Comparison of ENCODE assay signal across 7 cellular contexts in genomic region chr19:21505459-21506393, GRCh38. TPM values are rescaled to one million over a fixed set of nuclear protein-coding genes. Genes with fewer than 3 reads are reported as not detected.
DNase-seq lines count a peak whose midpoint lies in the region; ATAC-seq, FAIRE-seq and TF ChIP-seq lines count a peak whose summit lies in the region.

Gene ZNF429, plus strand, starts transcription at chr19:21505602. Its CDS starts 170 bp downstream, at chr19:21505772.

- H3K4me3 ChIP-seq in iPS DF 6.9 (ENCODE audit: low read length) (peak within 1 kb of the TSS; percentile 79), sigmoid colon (peak within 1 kb of the TSS; percentile 63 to 85 (median 66))

- H3K4me1 ChIP-seq in iPS DF 6.9 (ENCODE audit: control insufficient read depth, insufficient read depth, low read length) (no peaks in the 10 kb centered on the region), sigmoid colon (peaks cover 0 to 30% (median 17%) of the 10 kb centered on the region in 4 donors)

- ATAC-seq in GM18511 (IDR thresholded peaks at IDR 0.05; ENCODE audit: unreplicated experiment) (peak; percentile 100), HG03039 (IDR thresholded peaks at IDR 0.05; ENCODE audit: unreplicated experiment) (peak; percentile 100)

- TF ChIP-seq CTCF in brain (conservative IDR thresholded peaks at IDR 0.05) (no peak), sigmoid colon (IDR thresholded peaks at IDR 0.05) (no peak)

- no CpG with 5 or more reads among the region's 43 CpGs for WGBS in iPS DF 6.9 (ENCODE audit: insufficient coverage, insufficient read length)
- WGBS in sigmoid colon, 2 donors: 1 to 2% methylated on average over 43 of the region's 43 CpGs

- peaks cover 51% of the 10 kb centered on the region for H3K36me3 Mint-ChIP-seq in brain

- no peaks in the 10 kb centered on the region; the same call in 1 of the 2 replicates for H3K36me3 ChIP-seq in iPS DF 6.9 (ENCODE audit: control insufficient read depth, insufficient read depth, low read length)
- no peaks in the 10 kb centered on the region for H3K36me3 ChIP-seq in sigmoid colon

- peaks cover 48% of the 10 kb centered on the region for H3K4me1 Mint-ChIP-seq in brain

- DNase-seq in NCI-H2081 treated with DMSO at 0.1 percent for 48 hours (lab: John Stamatoyannopoulos, UW) (peak; percentile 74), iPS DF 6.9 (ENCODE audit: low read depth, low spot score) (peak; percentile 89), sigmoid colon (peak; percentile 96)

- H3K27ac ChIP-seq in iPS DF 6.9 (ENCODE audit: low read length) (no peak within 1 kb of the TSS), sigmoid colon (peak within 1 kb of the TSS; percentile 88 to 96 (median 90))

- peaks cover 4% of the 10 kb centered on the region for H3K27me3 Mint-ChIP-seq in brain

- H3K27me3 ChIP-seq in iPS DF 6.9 (ENCODE audit: control insufficient read depth, insufficient read depth, low read length): no peaks in the 10 kb centered on the region
- no peaks in the 10 kb centered on the region for H3K27me3 ChIP-seq in sigmoid colon

- FAIRE-seq in TTC549 (lab: Jason Lieb, UNC): peak; percentile 96

- peaks cover 20 to 43% (median 32%) of the 10 kb centered on the region in 5 experiments for H3K9me3 Mint-ChIP-seq in brain

- TF ChIP-seq POLR2A in sigmoid colon (IDR thresholded peaks at IDR 0.05): peak; percentile 57 to 82

- H3K9me3 ChIP-seq in iPS DF 6.9 (ENCODE audit: control insufficient read depth, insufficient read depth, low read length) (no peaks in the 10 kb centered on the region), sigmoid colon (no peaks in the 10 kb centered on the region)

- intact Hi-C loops in sigmoid colon (cut with DNase I): loop anchor here (5.0 to 10.0 kb wide), 2 partner anchors 82 to 181 kb away; partner anchors contain the start of gene ZNF708

- peak within 1 kb of the TSS; percentile 99 to 100 (median 100) for H3K27ac Mint-ChIP-seq in brain

- peak within 1 kb of the TSS; percentile 100 for H3K4me3 Mint-ChIP-seq in brain

- no peak for TF ChIP-seq EP300 in sigmoid colon (IDR thresholded peaks at IDR 0.05)

RNA-seq across cellular contexts. Expression of gene ZNF429, which starts in this region (rescaled TPM):
- 9.4 TPM for polyA plus RNA-seq in brain (ENCODE audit: insufficient read depth, low read depth, low replicate concordance)
- 10 to 100 TPM; 10.9 to 15.7 (median 12.5) TPM for total RNA-seq in sigmoid colon
- polyA plus RNA-seq in sigmoid colon: 1 to 10 TPM; 6.5 to 8.5 (median 7.8) TPM
